Comparison of ENCODE assay signal across 26 cellular contexts in the genomic region with DNA sequence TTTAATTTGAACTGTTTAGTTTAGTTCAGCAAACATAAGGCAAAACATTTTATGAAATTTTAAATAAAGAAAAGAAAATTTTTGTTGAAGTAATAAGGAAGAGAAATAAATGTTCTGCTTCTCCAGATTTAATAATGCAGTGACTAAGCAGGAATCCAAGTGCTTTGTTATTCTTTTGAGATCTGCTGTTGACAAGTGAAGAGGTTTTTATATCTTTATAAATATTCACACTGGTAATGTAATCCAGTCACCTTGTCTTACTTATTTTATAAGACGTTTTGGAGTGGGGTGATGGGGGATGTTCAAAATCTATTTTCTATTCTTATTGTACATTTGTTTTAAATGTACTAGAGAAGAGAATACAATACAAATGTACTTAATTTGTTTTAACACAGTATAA.
"Had no signal": no experiment of that assay in that cellular context is flagged by ENCODE, and none has a peak within 500 bp of the region (broad histone marks: within the 10 kb centered on the region; RNA-seq: fewer than 3 reads in every experiment).

No MANE protein-coding gene starts in this region.

- DNase-seq: activated CD4-positive, alpha-beta T cell treated with anti-CD3 and anti-CD28 coated beads for 36 hours; activated CD8-positive, alpha-beta memory T cell treated with anti-CD3 and anti-CD28 coated beads, Interleukin-2, amount 50 U/mL, for 4 hours; activated CD8-positive, alpha-beta T cell treated with anti-CD3 and anti-CD28 coated beads for 36 hours; activated gamma-delta T cell treated with Interleukin-2 at 50 U/mL for 16 hours; activated naive CD4-positive, alpha-beta T cell treated with anti-CD3 and anti-CD28 coated beads, Interleukin-2, amount 10 ng/mL, durations not matched to agents 7 days and 5 days; activated naive CD8-positive, alpha-beta T cell treated with anti-CD3 and anti-CD28 coated beads for 36 hours; activated T-cell treated with anti-CD3 and anti-CD28 coated beads, Interleukin-2, amount 50 U/mL, for 72 hours; MG63; MV-4-11; NCI-H1092 treated with DMSO at 0.1 percent for 48 hours; NCI-H1417 treated with DMSO at 0.1 percent for 48 hours; NCI-H1694; NCI-H2029; NCI-H2107; NCI-H2171 treated with DMSO at 0.1 percent for 48 hours; NCI-H345; NCI-H510A; NCI-H82; Right ventricle myocardium superior; RPMI8226; SJCRH30; SK-N-SH; T-helper 1 cell; WERI-Rb-1 had no signal

- ATAC-seq: activated CD4-positive, alpha-beta T cell treated with anti-CD3 and anti-CD28 coated beads for 36 hours; activated CD8-positive, alpha-beta T cell treated with anti-CD3 and anti-CD28 coated beads for 36 hours; activated T-cell treated with anti-CD3 and anti-CD28 coated beads, Interleukin-2, amount 50 U/mL, for 72 hours; Panc1 had no signal

- H3K36me3 Mint-ChIP-seq: activated naive CD4-positive, alpha-beta T cell treated with anti-CD3 and anti-CD28 coated beads, Interleukin-2, amount 10 ng/mL, durations not matched to agents 7 days and 5 days; activated naive CD8-positive, alpha-beta T cell treated with anti-CD3 and anti-CD28 coated beads for 36 hours had no signal

- H3K27me3 Mint-ChIP-seq: activated CD4-positive, alpha-beta T cell treated with anti-CD3 and anti-CD28 coated beads for 36 hours; activated CD8-positive, alpha-beta T cell treated with anti-CD3 and anti-CD28 coated beads for 36 hours; activated naive CD4-positive, alpha-beta T cell treated with anti-CD3 and anti-CD28 coated beads, Interleukin-2, amount 10 ng/mL, durations not matched to agents 7 days and 5 days; activated naive CD8-positive, alpha-beta T cell treated with anti-CD3 and anti-CD28 coated beads for 36 hours had no signal

- H3K4me3 Mint-ChIP-seq: activated CD4-positive, alpha-beta T cell treated with anti-CD3 and anti-CD28 coated beads for 36 hours; activated CD8-positive, alpha-beta T cell treated with anti-CD3 and anti-CD28 coated beads for 36 hours; activated naive CD4-positive, alpha-beta T cell treated with anti-CD3 and anti-CD28 coated beads, Interleukin-2, amount 10 ng/mL, durations not matched to agents 7 days and 5 days; activated naive CD8-positive, alpha-beta T cell treated with anti-CD3 and anti-CD28 coated beads for 36 hours; activated T-cell treated with anti-CD3 and anti-CD28 coated beads, Interleukin-2, amount 50 U/mL, for 72 hours had no signal

- H3K27ac Mint-ChIP-seq: activated CD4-positive, alpha-beta T cell treated with anti-CD3 and anti-CD28 coated beads for 36 hours; activated CD8-positive, alpha-beta T cell treated with anti-CD3 and anti-CD28 coated beads for 36 hours; activated naive CD4-positive, alpha-beta T cell treated with anti-CD3 and anti-CD28 coated beads, Interleukin-2, amount 10 ng/mL, durations not matched to agents 7 days and 5 days; activated naive CD8-positive, alpha-beta T cell treated with anti-CD3 and anti-CD28 coated beads for 36 hours; activated T-cell treated with anti-CD3 and anti-CD28 coated beads, Interleukin-2, amount 50 U/mL, for 72 hours; activated T-helper 2 cell treated with anti-CD3 and anti-CD28 coated beads, Interferon-gamma antibody, Interleukin-2, Interleukin-4, amounts not matched to agents 10 μg/mL and 5 μg/mL and 100 μg/mL, durations not matched to agents 14 hours and 24 hours and 36 hours had no signal

- H3K4me3 ChIP-seq: MG63, SJCRH30 had no signal

- H3K4me1 Mint-ChIP-seq: activated CD4-positive, alpha-beta T cell treated with anti-CD3 and anti-CD28 coated beads for 36 hours; activated naive CD4-positive, alpha-beta T cell treated with anti-CD3 and anti-CD28 coated beads, Interleukin-2, amount 10 ng/mL, durations not matched to agents 7 days and 5 days; activated naive CD8-positive, alpha-beta T cell treated with anti-CD3 and anti-CD28 coated beads for 36 hours had no signal
